8 cellular contexts compared by ENCODE assay signal in genomic region chr18:12990977-12991838, GRCh38. TPM values are rescaled to one million over a fixed set of nuclear protein-coding genes. Genes with fewer than 3 reads are reported as not detected.
DNase-seq lines count a peak whose midpoint lies in the region; ATAC-seq and TF ChIP-seq lines count a peak whose summit lies in the region.

A gene with protein sequence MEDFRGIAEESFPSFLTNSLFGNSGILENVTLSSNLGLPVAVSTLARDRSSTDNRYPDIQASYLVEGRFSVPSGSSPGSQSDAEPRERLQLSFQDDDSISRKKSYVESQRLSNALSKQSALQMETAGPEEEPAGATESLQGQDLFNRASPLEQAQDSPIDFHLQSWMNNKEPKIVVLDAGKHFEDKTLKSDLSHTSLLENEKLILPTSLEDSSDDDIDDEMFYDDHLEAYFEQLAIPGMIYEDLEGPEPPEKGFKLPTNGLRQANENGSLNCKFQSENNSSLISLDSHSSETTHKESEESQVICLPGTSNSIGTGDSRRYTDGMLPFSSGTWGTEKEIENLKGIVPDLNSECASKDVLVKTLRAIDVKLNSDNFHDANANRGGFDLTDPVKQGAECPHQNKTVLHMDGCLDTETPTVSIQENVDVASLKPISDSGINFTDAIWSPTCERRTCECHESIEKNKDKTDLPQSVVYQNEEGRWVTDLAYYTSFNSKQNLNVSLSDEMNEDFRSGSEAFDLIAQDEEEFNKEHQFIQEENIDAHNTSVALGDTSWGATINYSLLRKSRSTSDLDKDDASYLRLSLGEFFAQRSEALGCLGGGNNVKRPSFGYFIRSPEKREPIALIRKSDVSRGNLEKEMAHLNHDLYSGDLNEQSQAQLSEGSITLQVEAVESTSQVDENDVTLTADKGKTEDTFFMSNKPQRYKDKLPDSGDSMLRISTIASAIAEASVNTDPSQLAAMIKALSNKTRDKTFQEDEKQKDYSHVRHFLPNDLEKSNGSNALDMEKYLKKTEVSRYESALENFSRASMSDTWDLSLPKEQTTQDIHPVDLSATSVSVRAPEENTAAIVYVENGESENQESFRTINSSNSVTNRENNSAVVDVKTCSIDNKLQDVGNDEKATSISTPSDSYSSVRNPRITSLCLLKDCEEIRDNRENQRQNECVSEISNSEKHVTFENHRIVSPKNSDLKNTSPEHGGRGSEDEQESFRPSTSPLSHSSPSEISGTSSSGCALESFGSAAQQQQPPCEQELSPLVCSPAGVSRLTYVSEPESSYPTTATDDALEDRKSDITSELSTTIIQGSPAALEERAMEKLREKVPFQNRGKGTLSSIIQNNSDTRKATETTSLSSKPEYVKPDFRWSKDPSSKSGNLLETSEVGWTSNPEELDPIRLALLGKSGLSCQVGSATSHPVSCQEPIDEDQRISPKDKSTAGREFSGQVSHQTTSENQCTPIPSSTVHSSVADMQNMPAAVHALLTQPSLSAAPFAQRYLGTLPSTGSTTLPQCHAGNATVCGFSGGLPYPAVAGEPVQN (N-terminal part only) (plus strand): TSS chr18:12991362. CDS start chr18:12999425, 8,063 bp downstream.

- WGBS in esophagus, 2 donors = 0% methylated on average over 70 to 74 of the region's 74 CpGs

- H3K4me3 Mint-ChIP-seq in activated T-cell treated with anti-CD3 and anti-CD28 coated beads, Interleukin-2, amount 50 U/mL, for 4 hours = peak within 1 kb of the TSS; percentile 97

- H3K4me1 ChIP-seq in Panc1 (ENCODE audit: control insufficient read depth, insufficient read depth, low read length) (peaks cover 17% of the 10 kb centered on the region), esophagus (ENCODE audit: control insufficient read depth in 2 of 2, insufficient read depth in 2 of 2, low read length in 1 of 2) (peaks cover 0 to 4% of the 10 kb centered on the region in 2 donors), muscle layer of colon (ENCODE audit: insufficient read depth, low read length) (peaks cover 24% of the 10 kb centered on the region)

- CTCF ChIA-PET in Panc1 (lab: Charles Lee) = interaction anchor here (0.7 kb wide), 1 partner anchor 168 kb away, joined by 4 read pairs; no protein-coding TSS in a partner anchor

- 0 out of 2 replicates have a peak, but pooled peaks have one; percentile 15 for TF ChIP-seq CTCF in Panc1 (IDR thresholded peaks at IDR 0.05)

- DNase-seq in DMS79 (lab: John Stamatoyannopoulos, UW) (peak; percentile 97), KG1 (lab: John Stamatoyannopoulos, UW) (peak; percentile 94), Panc1 (ENCODE audit: low read depth, low spot score) (peak; percentile 84)
- DNase-seq in activated T-cell treated with anti-CD3 and anti-CD28 coated beads, Interleukin-2, amount 50 U/mL, for 4 hours = peak; percentile 94
- peak; percentile 89 for DNase-seq in stimulated activated CD8-positive, alpha-beta memory T cell treated with anti-CD3 and anti-CD28 coated beads, Interleukin-7, amount 100 ng/mL, for 24 hours (ENCODE audit: low read depth)

- ATAC-seq in GM21723 (IDR thresholded peaks at IDR 0.05; ENCODE audit: unreplicated experiment) = peak; percentile 86
- ATAC-seq in Panc1 = peak; percentile 96
- ATAC-seq in activated T-cell treated with anti-CD3 and anti-CD28 coated beads, Interleukin-2, amount 50 U/mL, for 4 hours = peak; percentile 90 to 91

- intact Hi-C loops in Panc1 (cut with micrococcal nuclease; ENCODE audit: unreplicated experiment) = loop anchor here (5.0 kb wide), 1 partner anchor 166 kb away; no protein-coding TSS in a partner anchor

- H3K27me3 ChIP-seq in Panc1 (ENCODE audit: control insufficient read depth, insufficient read depth, low read length) (no peaks in the 10 kb centered on the region), esophagus (ENCODE audit: control insufficient read depth in 1 of 2, insufficient read depth in 2 of 2, low read length in 2 of 2) (no peaks in the 10 kb centered on the region), muscle layer of colon (ENCODE audit: control insufficient read depth in 1 of 2, insufficient read depth in 2 of 2, low read length in 2 of 2) (no peaks in the 10 kb centered on the region)

- H3K36me3 Mint-ChIP-seq in activated T-cell treated with anti-CD3 and anti-CD28 coated beads, Interleukin-2, amount 50 U/mL, for 4 hours (ENCODE audit: insufficient read depth) = peaks cover 2% of the 10 kb centered on the region

- H3K4me3 ChIP-seq in Panc1 (ENCODE audit: low read depth in 2 of 2, low read length in 2 of 2) (peak within 1 kb of the TSS; percentile 86 to 98), esophagus (ENCODE audit: low read depth in 1 of 2, low read length in 2 of 2) (peak within 1 kb of the TSS; percentile 75 to 93), muscle layer of colon (ENCODE audit: low read depth in 1 of 2, low read length in 2 of 2) (peak within 1 kb of the TSS; percentile 61 to 92)

- H3K9ac ChIP-seq in muscle layer of colon (ENCODE audit: low read length) = peak within 1 kb of the TSS; percentile 25

- H3K9me3 ChIP-seq in Panc1 (ENCODE audit: control insufficient read depth, insufficient read depth, low read depth, low read length) (no peaks in the 10 kb centered on the region), esophagus (ENCODE audit: control insufficient read depth in 2 of 2, insufficient read depth in 1 of 2, low read depth in 1 of 2, low read length in 1 of 2) (no peaks in the 10 kb centered on the region), muscle layer of colon (ENCODE audit: low read length) (no peaks in the 10 kb centered on the region)

- in situ Hi-C loops in Panc1 (cut with HindIII; ENCODE audit: low pct_unique_long_range_greater_than_20kb, low sequenced_read_pairs) = no loop called here

- no TSS peak for BruUV-seq in Panc1 (replicated peaks; lab: Mats Ljungman, UMichigan)

- peaks cover 11% of the 10 kb centered on the region for H3K36me3 ChIP-seq in Panc1 (ENCODE audit: control insufficient read depth, insufficient read depth, low read length)
- H3K36me3 ChIP-seq in esophagus (ENCODE audit: control insufficient read depth in 2 of 2, insufficient read depth in 2 of 2, low read length in 1 of 2) = no peaks in the 10 kb centered on the region
- peaks cover 6% of the 10 kb centered on the region for H3K36me3 ChIP-seq in muscle layer of colon (ENCODE audit: insufficient read depth, low read length)

- peaks cover 37% of the 10 kb centered on the region for H3K4me1 Mint-ChIP-seq in activated T-cell treated with anti-CD3 and anti-CD28 coated beads, Interleukin-2, amount 50 U/mL, for 4 hours (ENCODE audit: low read depth)

- no peaks in the 10 kb centered on the region for H3K27me3 Mint-ChIP-seq in activated T-cell treated with anti-CD3 and anti-CD28 coated beads, Interleukin-2, amount 50 U/mL, for 4 hours (ENCODE audit: low read depth)

- H3K9me3 Mint-ChIP-seq in activated T-cell treated with anti-CD3 and anti-CD28 coated beads, Interleukin-2, amount 50 U/mL, for 4 hours = no peaks in the 10 kb centered on the region

- peak within 1 kb of the TSS; percentile 96 for H3K27ac ChIP-seq in Panc1 (ENCODE audit: low read length)
- peak within 1 kb of the TSS; percentile 95 to 97 for H3K27ac ChIP-seq in esophagus (ENCODE audit: low read depth in 2 of 2, low read length in 1 of 2)
- H3K27ac ChIP-seq in muscle layer of colon (ENCODE audit: low read depth, low read length) = peak within 1 kb of the TSS; percentile 86

- POLR2A ChIA-PET in Panc1 (lab: Charles Lee) = interaction anchor here (0.5 to 0.6 kb wide), 3 partner anchors 19 to 189 kb away, joined by 3 to 4 read pairs (median 4); no protein-coding TSS in a partner anchor

RNA-seq across cellular contexts. Expression of the gene that starts here (rescaled TPM):
- 27.2 TPM for total RNA-seq in Panc1 (2021; ENCODE audit: unreplicated experiment)
- 11.5 TPM for polyA plus RNA-seq in Panc1 (2012; ENCODE audit: insufficient read length)
- 10 to 100 TPM; 13.1 to 14.7 (median 14.6) TPM for total RNA-seq in activated T-cell treated with anti-CD3 and anti-CD28 coated beads, Interleukin-2, amount 50 U/mL, for 4 hours
- 1 to 10 TPM; 6.6 to 6.8 TPM for polyA plus RNA-seq in esophagus

Comparison
In these comparisons a context has a peak if more than half of its experiments do, and no peak if none do; other contexts are left out.
1. Peak in every context shown above with its lines: DNase-seq, ATAC-seq, H3K4me3 ChIP-seq and H3K27ac ChIP-seq.